In the genomic region with DNA sequence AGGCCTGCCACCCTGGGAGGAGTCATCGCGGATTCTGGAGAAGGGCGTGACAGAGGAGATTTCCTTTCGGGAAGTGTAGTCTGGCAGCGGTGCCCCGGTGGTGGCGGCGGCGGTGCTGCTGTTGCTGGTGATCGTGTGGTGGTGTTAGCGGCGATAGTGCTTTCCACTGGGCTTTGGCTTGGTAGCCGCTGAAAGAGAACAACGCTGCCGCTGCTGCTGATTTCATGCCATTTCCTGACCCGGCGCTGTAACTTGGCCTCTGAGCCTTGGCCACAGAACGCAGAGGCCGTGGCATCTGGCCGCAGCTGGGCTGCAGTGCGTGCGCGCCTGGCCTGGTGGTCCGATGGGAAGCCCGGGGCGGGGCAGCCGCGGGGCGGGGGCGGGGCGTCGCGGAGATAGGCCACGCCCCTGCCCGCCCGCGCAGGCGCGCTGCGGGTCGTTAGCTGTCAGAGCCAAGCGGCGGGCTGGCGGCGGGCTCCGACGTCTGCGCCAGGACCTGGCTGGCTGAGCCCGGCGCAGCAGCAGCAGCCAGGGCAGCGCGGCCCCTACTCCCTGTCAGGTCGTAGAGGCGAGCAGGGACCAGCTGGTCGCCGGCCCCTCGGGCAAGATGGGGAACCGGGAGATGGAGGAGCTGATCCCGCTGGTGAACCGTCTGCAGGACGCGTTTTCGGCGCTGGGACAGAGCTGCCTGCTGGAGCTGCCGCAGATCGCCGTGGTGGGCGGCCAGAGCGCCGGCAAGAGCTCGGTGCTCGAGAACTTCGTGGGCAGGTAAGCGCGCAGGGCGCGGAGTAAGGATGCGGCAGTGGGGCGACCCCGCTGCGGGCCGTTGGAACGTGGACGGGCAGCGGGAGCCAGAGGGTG, we compare ENCODE assay signal across 8 cellular contexts. TPM values are rescaled to one million over a fixed set of nuclear protein-coding genes. Genes with fewer than 3 reads are reported as not detected.
A peak's percentile ranks its signal among the peaks of the same experiment; 100 is the strongest.
DNase-seq lines count a peak whose midpoint lies in the region; ATAC-seq and TF ChIP-seq lines count a peak whose summit lies in the region.

DNM3 (plus strand) TSS at position 449 of the 861 bp plus-strand sequence; CDS start at position 608, 159 bp downstream.

- H3K9ac ChIP-seq in HUES6 (ENCODE audit: low read length) (peak within 1 kb of the TSS; percentile 68), neural progenitor cell (no peak within 1 kb of the TSS)

- H3K79me2 ChIP-seq in neural progenitor cell (ENCODE audit: low read depth) = no peaks in the 10 kb centered on the region

- peak within 1 kb of the TSS; percentile 97 for H3K4me2 ChIP-seq in neural progenitor cell

- no peaks in the 10 kb centered on the region for H4K20me1 ChIP-seq in neural progenitor cell (ENCODE audit: low read depth)

- peak within 1 kb of the TSS; percentile 87 for H2AFZ ChIP-seq in neural progenitor cell (replicated peaks)

- H3K9me3 Mint-ChIP-seq in Caco-2 (ENCODE audit: unreplicated experiment) (no peaks in the 10 kb centered on the region), neural progenitor cell (no peaks in the 10 kb centered on the region)
- no peaks in the 10 kb centered on the region for H3K9me3 Mint-ChIP-seq in stimulated activated naive CD8-positive, alpha-beta T cell treated with anti-CD3 and anti-CD28 coated beads, Interleukin-15, amount 100 ng/mL, for 72 hours

- no peaks in the 10 kb centered on the region for H3K36me3 Mint-ChIP-seq in Caco-2 (ENCODE audit: insufficient read depth, unreplicated experiment)
- H3K36me3 Mint-ChIP-seq in neural progenitor cell = no peaks in the 10 kb centered on the region

- H3K27ac Mint-ChIP-seq in Caco-2 (ENCODE audit: unreplicated experiment) (no peak within 1 kb of the TSS), neural progenitor cell (no peak within 1 kb of the TSS)
- peak within 1 kb of the TSS; percentile 87 to 95 for H3K27ac Mint-ChIP-seq in stimulated activated naive CD8-positive, alpha-beta T cell treated with anti-CD3 and anti-CD28 coated beads, Interleukin-15, amount 100 ng/mL, for 72 hours

- no peaks in the 10 kb centered on the region; the same call in 1 of the 2 replicates for H3K4me1 ChIP-seq in Caco-2
- peaks cover 3% of the 10 kb centered on the region; the same call in 1 of the 2 replicates for H3K4me1 ChIP-seq in HUES6 (ENCODE audit: control insufficient read depth, insufficient read depth, low read length)
- no peaks in the 10 kb centered on the region for H3K4me1 ChIP-seq in neural progenitor cell

- POLR2A ChIA-PET in Caco-2 (lab: Charles Lee) = no interaction called here

- CTCF ChIA-PET in Caco-2 (lab: Charles Lee) = interaction anchor here (0.6 to 1.1 kb wide), 2 partner anchors 245 to 564 kb away, joined by 3 read pairs; no protein-coding TSS in a partner anchor

- H3F3A ChIP-seq in neural progenitor cell (ENCODE audit: low read depth) = peaks cover 10% of the 10 kb centered on the region

- H3K4me3 ChIP-seq in Caco-2 (ENCODE audit: low read depth, low read length) (peak within 1 kb of the TSS; percentile 58), HUES6 (ENCODE audit: low read depth, low read length) (peak within 1 kb of the TSS; percentile 84), neural progenitor cell (peak within 1 kb of the TSS; percentile 69)

- TF ChIP-seq CTCF in Caco-2 (IDR thresholded peaks at IDR 0.05; ENCODE audit: insufficient read depth in 1 of 2, low read depth in 1 of 2, low read length in 1 of 2, severe bottlenecking in 1 of 2, unreplicated experiment in 1 of 2) (no peak), neural progenitor cell (IDR thresholded peaks at IDR 0.05) (no peak)

- H3K4me1 Mint-ChIP-seq in Caco-2 (ENCODE audit: low read depth, unreplicated experiment) (peaks cover 13% of the 10 kb centered on the region), neural progenitor cell (peaks cover 12% of the 10 kb centered on the region)
- peaks cover 25% of the 10 kb centered on the region for H3K4me1 Mint-ChIP-seq in stimulated activated naive CD8-positive, alpha-beta T cell treated with anti-CD3 and anti-CD28 coated beads, Interleukin-15, amount 100 ng/mL, for 72 hours

- H3K27me3 ChIP-seq in Caco-2 (replicated peaks; ENCODE audit: control insufficient read depth, insufficient read depth, low read length) (peaks cover 3% of the 10 kb centered on the region), HUES6 (ENCODE audit: control insufficient read depth, insufficient read depth, low read length) (peaks cover 29% of the 10 kb centered on the region), neural progenitor cell (peaks cover 44% of the 10 kb centered on the region)

- H3K36me3 ChIP-seq in Caco-2 (ENCODE audit: control insufficient read depth, insufficient read depth, low read length) = no peaks in the 10 kb centered on the region
- no peaks in the 10 kb centered on the region for H3K36me3 ChIP-seq in HUES6 (ENCODE audit: control insufficient read depth, insufficient read depth, low read length)
- no peaks in the 10 kb centered on the region for H3K36me3 ChIP-seq in neural progenitor cell

- peak; percentile 50 to 77 for DNase-seq in Caco-2
- DNase-seq in RPMI8226 = peak; percentile 77
- DNase-seq in activated naive CD4-positive, alpha-beta T cell (lab: John Stamatoyannopoulos, UW) = peak; percentile 33 to 76 (median 51)
- peak; percentile 72 for DNase-seq in foreskin melanocyte
- peak; percentile 93 for DNase-seq in neural progenitor cell (ENCODE audit: low spot score)
- peak; percentile 80 to 85 for DNase-seq in stimulated activated naive CD8-positive, alpha-beta T cell treated with anti-CD3 and anti-CD28 coated beads, Interleukin-15, amount 100 ng/mL, for 72 hours

- no TSS peak for BruUV-seq in Caco-2 (replicated peaks; lab: Mats Ljungman, UMichigan)

- intact Hi-C loops in Caco-2 (cut with micrococcal nuclease; ENCODE audit: unreplicated experiment) = loop anchor here (5.0 kb wide), 1 partner anchor 691 kb away; the partner anchor contains the start of gene SUCO

- H3K27ac ChIP-seq in HUES6 (ENCODE audit: low read depth, low read length) (no peak within 1 kb of the TSS), neural progenitor cell (no peak within 1 kb of the TSS)

- ATAC-seq in GM21423 (IDR thresholded peaks at IDR 0.05; ENCODE audit: unreplicated experiment) = peak; percentile 84
- peak; percentile 91 for ATAC-seq in stimulated activated naive CD8-positive, alpha-beta T cell treated with anti-CD3 and anti-CD28 coated beads, Interleukin-15, amount 100 ng/mL, for 72 hours

- H3K9me3 ChIP-seq in Caco-2 (peaks cover 6% of the 10 kb centered on the region), HUES6 (ENCODE audit: control insufficient read depth, insufficient read depth, low read depth, low read length) (no peaks in the 10 kb centered on the region), neural progenitor cell (ENCODE audit: low read depth) (no peaks in the 10 kb centered on the region)

- H3K27me3 Mint-ChIP-seq in Caco-2 (ENCODE audit: insufficient read depth, unreplicated experiment) (peaks cover 30% of the 10 kb centered on the region), neural progenitor cell (ENCODE audit: insufficient read depth, low read depth) (peaks cover 8% of the 10 kb centered on the region)
- peaks cover 30% of the 10 kb centered on the region for H3K27me3 Mint-ChIP-seq in stimulated activated naive CD8-positive, alpha-beta T cell treated with anti-CD3 and anti-CD28 coated beads, Interleukin-15, amount 100 ng/mL, for 72 hours

- H3K4me3 Mint-ChIP-seq in Caco-2 (ENCODE audit: unreplicated experiment) (peak within 1 kb of the TSS; percentile 82), neural progenitor cell (peak within 1 kb of the TSS; percentile 93)
- H3K4me3 Mint-ChIP-seq in stimulated activated naive CD8-positive, alpha-beta T cell treated with anti-CD3 and anti-CD28 coated beads, Interleukin-15, amount 100 ng/mL, for 72 hours = peak within 1 kb of the TSS; percentile 92 to 96

RNA-seq across cellular contexts. Expression of gene DNM3, which starts in this region (rescaled TPM):
- 0.11 TPM in 1 of 2 replicates, not detected in the other for total RNA-seq in Caco-2 (2022)
- 1.1 and 1.2 TPM in 2 replicates for total RNA-seq in neural progenitor cell (ENCODE audit: low replicate concordance)

Comparison
In these comparisons a context has a peak if more than half of its experiments do, and no peak if none do; other contexts are left out.
1. Peak in DNase-seq and H3K4me3 ChIP-seq in Caco-2; RNA of the gene not detected or under 1 TPM.
2. H3K27ac Mint-ChIP-seq: peak in stimulated activated naive CD8-positive, alpha-beta T cell treated with anti-CD3 and anti-CD28 coated beads, Interleukin-15, amount 100 ng/mL, for 72 hours (2 of 2); none in Caco-2 (single experiment) and neural progenitor cell (single experiment).
3. Peak in every context shown above with its lines, with median percentiles within 50 percentile points of each other: DNase-seq, H3K4me3 ChIP-seq and H3K4me3 Mint-ChIP-seq.